In the genomic region with DNA sequence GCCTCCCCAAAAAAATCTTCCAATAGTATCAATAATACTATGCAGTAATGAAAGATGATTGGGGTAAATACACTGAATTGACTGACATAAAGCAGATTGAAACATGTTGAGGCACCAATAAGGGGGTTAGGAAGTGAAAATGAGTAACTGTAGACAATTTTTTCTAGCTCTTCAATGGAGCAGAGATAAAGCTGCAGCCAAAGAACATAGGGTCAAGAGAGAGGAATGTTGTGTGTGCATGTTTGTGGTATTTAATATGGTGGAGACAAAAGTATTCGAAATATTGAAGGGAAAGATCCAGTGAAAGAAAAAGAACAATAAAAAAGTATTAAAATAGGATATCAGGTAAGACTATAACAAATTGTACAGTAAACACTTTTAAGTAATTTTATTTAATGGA, we compare ENCODE assay signal across 33 cellular contexts.
DNase-seq lines count a peak whose midpoint lies in the region; ATAC-seq, FAIRE-seq and TF ChIP-seq lines count a peak whose summit lies in the region.
"Had no signal": no experiment of that assay in that cellular context is flagged by ENCODE, and none has a peak within 500 bp of the region (broad histone marks: within the 10 kb centered on the region; RNA-seq: fewer than 3 reads in every experiment).

No MANE protein-coding gene starts in this region.

- FAIRE-seq in bronchial epithelial cell (lab: Jason Lieb, UNC): no peak
- FAIRE-seq: GM12878, HepG2 had no signal

- H3K4me3 ChIP-seq in bronchial epithelial cell (ENCODE audit: low read depth, low read length) (no peak overlapping the region), psoas muscle (no peak overlapping the region)
- H3K4me3 ChIP-seq: cardiac muscle cell, gastroesophageal sphincter, GM12878, pancreas, spleen, thoracic aorta had no signal

- WGBS in psoas muscle, 3 donors: 69 to 88% (median 85%) methylated on average over 1 of the region's 1 CpG

- H3K9me3 Mint-ChIP-seq in activated CD4-positive, alpha-beta T cell treated with anti-CD3 and anti-CD28 coated beads for 36 hours (ENCODE audit: low read depth): peaks cover 12% of the 10 kb centered on the region
- H3K9me3 Mint-ChIP-seq: H9 had no signal

- H3K4me1 ChIP-seq in psoas muscle: no peaks in the 10 kb centered on the region
- H3K4me1 ChIP-seq: gastroesophageal sphincter, pancreas, spleen had no signal

- H3K27ac Mint-ChIP-seq in activated CD4-positive, alpha-beta T cell treated with anti-CD3 and anti-CD28 coated beads for 36 hours: no peak overlapping the region
- H3K27ac Mint-ChIP-seq: activated CD4-positive, alpha-beta memory T cell treated with anti-CD3 and anti-CD28 coated beads, Interleukin-2, amount 10 ng/mL, durations not matched to agents 7 days and 5 days; activated naive CD4-positive, alpha-beta T cell treated with anti-CD3 and anti-CD28 coated beads for 36 hours; activated T-helper 1 cell treated with anti-CD3 and anti-CD28 coated beads, Interleukin-12 subunit alpha, Interleukin-12 subunit beta, Interleukin-2, Interleukin-4 antibody, amounts not matched to agents 30 ng/mL and 10 ng/mL and 1 ng/mL, durations not matched to agents 14 hours and 24 hours and 36 hours; CD4-positive, alpha-beta memory T cell; H9; stimulated activated naive CD8-positive, alpha-beta T cell treated with anti-CD3 and anti-CD28 coated beads, Interleukin-15, amount 100 ng/mL, for 72 hours had no signal

- TF ChIP-seq CTCF in bronchial epithelial cell (IDR thresholded peaks at IDR 0.05; ENCODE audit: insufficient read depth, low read length, severe bottlenecking): no peak
- TF ChIP-seq CTCF in psoas muscle (IDR thresholded peaks at IDR 0.05): no peak

- H3K27ac ChIP-seq in psoas muscle: no peak overlapping the region
- H3K27ac ChIP-seq: cardiac muscle cell, gastroesophageal sphincter, pancreas, spleen, thoracic aorta had no signal

- H3K4me3 Mint-ChIP-seq in activated CD4-positive, alpha-beta T cell treated with anti-CD3 and anti-CD28 coated beads for 36 hours: no peak overlapping the region
- H3K4me3 Mint-ChIP-seq: activated CD4-positive, alpha-beta memory T cell treated with anti-CD3 and anti-CD28 coated beads, Interleukin-2, amount 10 ng/mL, durations not matched to agents 7 days and 5 days; activated naive CD4-positive, alpha-beta T cell treated with anti-CD3 and anti-CD28 coated beads for 36 hours; activated T-helper 1 cell treated with anti-CD3 and anti-CD28 coated beads, Interleukin-12 subunit alpha, Interleukin-12 subunit beta, Interleukin-2, Interleukin-4 antibody, amounts not matched to agents 30 ng/mL and 10 ng/mL and 1 ng/mL, durations not matched to agents 14 hours and 24 hours and 36 hours; CD4-positive, alpha-beta memory T cell; H9; stimulated activated naive CD8-positive, alpha-beta T cell treated with anti-CD3 and anti-CD28 coated beads, Interleukin-15, amount 100 ng/mL, for 72 hours had no signal

- H3K27me3 Mint-ChIP-seq in activated CD4-positive, alpha-beta T cell treated with anti-CD3 and anti-CD28 coated beads for 36 hours: no peaks in the 10 kb centered on the region
- H3K27me3 Mint-ChIP-seq: activated CD4-positive, alpha-beta memory T cell treated with anti-CD3 and anti-CD28 coated beads, Interleukin-2, amount 10 ng/mL, durations not matched to agents 7 days and 5 days; CD4-positive, alpha-beta memory T cell; stimulated activated naive CD8-positive, alpha-beta T cell treated with anti-CD3 and anti-CD28 coated beads, Interleukin-15, amount 100 ng/mL, for 72 hours had no signal

- CTCF ChIA-PET in activated CD4-positive, alpha-beta T cell treated with anti-CD3 and anti-CD28 coated beads for 36 hours (lab: Charles Lee): no interaction called here

- POLR2A ChIA-PET in activated CD4-positive, alpha-beta T cell treated with anti-CD3 and anti-CD28 coated beads for 36 hours (lab: Charles Lee): no interaction called here

- intact Hi-C loops in activated CD4-positive, alpha-beta T cell treated with anti-CD3 and anti-CD28 coated beads for 36 hours (cut with DNase I, micrococcal nuclease): no loop called here
- intact Hi-C loops in psoas muscle (cut with DNase I): no loop called here

- ATAC-seq in activated CD4-positive, alpha-beta T cell treated with anti-CD3 and anti-CD28 coated beads for 36 hours: no peak
- ATAC-seq in HG02852 (IDR thresholded peaks at IDR 0.05; ENCODE audit: unreplicated experiment): no peak
- no peak for ATAC-seq in HG03175 (IDR thresholded peaks at IDR 0.05; ENCODE audit: unreplicated experiment)
- no peak for ATAC-seq in psoas muscle
- ATAC-seq: gastroesophageal sphincter; GM12878; HepG2; left colon; Panc1; pancreas; stimulated activated naive CD8-positive, alpha-beta T cell treated with anti-CD3 and anti-CD28 coated beads, Interleukin-15, amount 100 ng/mL, for 72 hours had no signal

- H3K27me3 ChIP-seq in bronchial epithelial cell (ENCODE audit: control insufficient read depth, insufficient read depth, low read length) (no peaks in the 10 kb centered on the region), psoas muscle (ENCODE audit: insufficient read depth in 3 of 3, low read length in 2 of 3) (no peaks in the 10 kb centered on the region)
- H3K27me3 ChIP-seq: cardiac muscle cell, gastroesophageal sphincter, pancreas, spleen had no signal

- H3K9me3 ChIP-seq in psoas muscle: no peaks in the 10 kb centered on the region
- H3K9me3 ChIP-seq: gastroesophageal sphincter, pancreas, thoracic aorta had no signal

- H3K4me1 Mint-ChIP-seq in activated CD4-positive, alpha-beta T cell treated with anti-CD3 and anti-CD28 coated beads for 36 hours: no peaks in the 10 kb centered on the region
- H3K4me1 Mint-ChIP-seq: activated CD4-positive, alpha-beta memory T cell treated with anti-CD3 and anti-CD28 coated beads, Interleukin-2, amount 10 ng/mL, durations not matched to agents 7 days and 5 days; CD4-positive, alpha-beta memory T cell; H9; stimulated activated naive CD8-positive, alpha-beta T cell treated with anti-CD3 and anti-CD28 coated beads, Interleukin-15, amount 100 ng/mL, for 72 hours had no signal

- no peaks in the 10 kb centered on the region for H3K36me3 Mint-ChIP-seq in activated CD4-positive, alpha-beta T cell treated with anti-CD3 and anti-CD28 coated beads for 36 hours (ENCODE audit: low read depth)
- H3K36me3 Mint-ChIP-seq: CD4-positive, alpha-beta memory T cell had no signal

- H3K36me3 ChIP-seq in bronchial epithelial cell (ENCODE audit: control insufficient read depth, insufficient read depth, low read length) (no peaks in the 10 kb centered on the region), psoas muscle (ENCODE audit: insufficient read depth in 1 of 2, low read depth in 1 of 2) (no peaks in the 10 kb centered on the region)
- H3K36me3 ChIP-seq: cardiac muscle cell, gastroesophageal sphincter, pancreas, spleen, thoracic aorta had no signal

- DNase-seq in AG08396 (ENCODE audit: low spot score) (peak; percentile 25), M059J (ENCODE audit: low read depth) (peak; percentile 71), bronchial epithelial cell (ENCODE audit: low read depth) (peak; percentile 26), kidney glomerular epithelial cell (lab: John Stamatoyannopoulos, UW) (peak; percentile 4), psoas muscle (no peak)
- no peak for DNase-seq in activated CD4-positive, alpha-beta T cell treated with anti-CD3 and anti-CD28 coated beads for 36 hours
- DNase-seq: 8988T; activated CD4-positive, alpha-beta memory T cell treated with anti-CD3 and anti-CD28 coated beads, Interleukin-2, amount 10 ng/mL, durations not matched to agents 7 days and 5 days; activated CD4-positive, CD25-positive, alpha-beta regulatory T cell treated with anti-CD3 and anti-CD28 coated beads, Interleukin-2, amount 50 U/mL, for 72 hours; activated CD8-positive, alpha-beta memory T cell treated with anti-CD3 and anti-CD28 coated beads, Interleukin-2, amount 50 U/mL, for 4 hours; activated naive CD4-positive, alpha-beta T cell treated with anti-CD3 and anti-CD28 coated beads for 36 hours; amniotic stem cell; CD4-positive, alpha-beta memory T cell; cortex of kidney; H9; hippocampal formation; Kasumi-1; left colon; NCI-H1436 treated with DMSO at 0.1 percent for 48 hours; NCI-H345; pancreas; SIG-M5; spleen; stimulated activated naive CD8-positive, alpha-beta T cell treated with anti-CD3 and anti-CD28 coated beads, Interleukin-15, amount 100 ng/mL, for 72 hours had no signal

Comparison
In these comparisons a context has a peak if more than half of its experiments do, and no peak if none do; other contexts are left out.
1. DNase-seq: peak in AG08396 (single experiment), M059J (single experiment), bronchial epithelial cell (single experiment) and kidney glomerular epithelial cell (single experiment); none in activated CD4-positive, alpha-beta T cell treated with anti-CD3 and anti-CD28 coated beads for 36 hours (single experiment) and psoas muscle (0 of 2).